In genomic region chr1:98048234-98048633, GRCh38 we compare ENCODE assay signal across 8 cellular contexts.
A peak's percentile ranks its signal among the peaks of the same experiment; 100 is the strongest.
DNase-seq lines count a peak whose midpoint lies in the region; ATAC-seq, FAIRE-seq and TF ChIP-seq lines count a peak whose summit lies in the region.

No MANE protein-coding gene starts in this region.

- dilution Hi-C loops in keratinocyte (cut with MboI; ENCODE audit: extremely low pct_ligation_motif_present, low sequenced_read_pairs), result no loop called here

- no peaks in the 10 kb centered on the region for H3K9me1 ChIP-seq in keratinocyte (ENCODE audit: control insufficient read depth, extremely low read depth, insufficient read depth, low read length)

- H3K4me3 ChIP-seq in A549 (no peak overlapping the region), cardiac fibroblast (replicated peaks in 1 of 2; ENCODE audit: low read depth in 2 of 2, low read length in 2 of 2) (peak overlapping the region; percentile 42 to 49), keratinocyte (ENCODE audit: control insufficient read depth in 2 of 3, extremely low read depth in 1 of 3, insufficient read depth in 2 of 3, low read depth in 1 of 3, low read length in 3 of 3) (peak overlapping the region in 2 of 3 experiments; percentile 46 to 50)

- FAIRE-seq in A549 (lab: Jason Lieb, UNC) (no peak), keratinocyte (lab: Jason Lieb, UNC) (peak; percentile 79)

- H3K4me2 ChIP-seq in A549 (peak overlapping the region; percentile 69), keratinocyte (ENCODE audit: control insufficient read depth, extremely low read depth, insufficient read depth, low read depth, low read length) (peak overlapping the region; percentile 83)

- TF ChIP-seq EP300 in A549 (IDR thresholded peaks at IDR 0.05), result no peak

- POLR2A ChIA-PET in A549 (lab: Yijun Ruan, JAX), result interaction anchor here (0.8 kb wide), 1 partner anchor 17 kb away, joined by 3 read pairs; no protein-coding TSS in a partner anchor

- TF ChIP-seq RAD21 in A549 (conservative IDR thresholded peaks at IDR 0.05 in 1 of 2, IDR thresholded peaks at IDR 0.05 in 1 of 2), result 0 out of 5 replicates have a peak, but pooled peaks of 1 of the 2 experiments have one; percentile 11

- H3K36me3 ChIP-seq in keratinocyte (ENCODE audit: control insufficient read depth in 2 of 2, extremely low read depth in 1 of 2, insufficient read depth in 2 of 2, low read length in 2 of 2), result no peaks in the 10 kb centered on the region

- H3K9ac ChIP-seq in keratinocyte (ENCODE audit: control insufficient read depth, extremely low read depth, insufficient read depth, low read length), result no peak overlapping the region

- no peak for TF ChIP-seq CTCF in A549 (IDR thresholded peaks at IDR 0.05)
- no peak for TF ChIP-seq CTCF in VCaP (conservative IDR thresholded peaks at IDR 0.05)
- no peak for TF ChIP-seq CTCF in cardiac fibroblast (IDR thresholded peaks at IDR 0.05; ENCODE audit: low read depth, low read length)
- TF ChIP-seq CTCF in keratinocyte (optimal IDR thresholded peaks at IDR 0.05 in 1 of 3, IDR thresholded peaks at IDR 0.05 in 1 of 3, conservative IDR thresholded peaks at IDR 0.05 in 1 of 3; ENCODE audit: extremely low read depth in 1 of 3, insufficient read depth in 2 of 3, low read length in 3 of 3), result peak in 2 of 3 experiments; percentile 12 to 16

- TF ChIP-seq POLR2A in A549 (IDR thresholded peaks at IDR 0.05; ENCODE audit: low read length), result no peak

- H4K20me1 ChIP-seq in keratinocyte (ENCODE audit: control insufficient read depth, extremely low read depth, insufficient read depth, low read length), result no peaks in the 10 kb centered on the region

- peaks cover 35% of the 10 kb centered on the region for H3K27me3 ChIP-seq in keratinocyte (ENCODE audit: control insufficient read depth, extremely low read depth, insufficient read depth, low read length)

- H2AFZ ChIP-seq in keratinocyte (ENCODE audit: control insufficient read depth, low read length), result no peak overlapping the region

- ATAC-seq in A549, result peak; percentile 13 to 39; a peak in 1 of 6 replicates

- peak; percentile 26 to 58 for DNase-seq in A549 (ENCODE audit: low read depth in 1 of 2, low spot score in 1 of 2)
- peak; percentile 16 for DNase-seq in GM19238 (ENCODE audit: insufficient read length, low spot score)
- DNase-seq in M059J (ENCODE audit: low read depth), result peak; percentile 87
- peak; percentile 90 to 92 for DNase-seq in cardiac fibroblast (ENCODE audit: low read depth in 2 of 2)
- no peak for DNase-seq in keratinocyte (ENCODE audit: low read depth, low spot score)
- DNase-seq in stimulated activated CD4-positive, alpha-beta T cell treated with anti-CD3 and anti-CD28 coated beads, Interleukin-15, amount 100 ng/mL, for 1 hour (ENCODE audit: low read depth in 1 of 2, low spot score in 1 of 2), result peak; percentile 17 to 44
- DNase-seq in cerebellum (ENCODE audit: low spot score), result no peak

- CTCF ChIA-PET in A549 (lab: Yijun Ruan, JAX), result interaction anchor here (0.6 to 4.4 kb wide), 3 partner anchors 29 to 420 kb away, joined by 3 to 16 read pairs (median 4); no protein-coding TSS in a partner anchor

- WGBS in A549 (ENCODE audit: missing lambda C conversion rate), result 8% methylated on average over 14 of the region's 15 CpGs

- H3K79me2 ChIP-seq in keratinocyte (ENCODE audit: control insufficient read depth, insufficient read depth, low read length), result no peaks in the 10 kb centered on the region

- H3K27ac ChIP-seq in A549 (no peak overlapping the region), VCaP (peak overlapping the region; percentile 42; the same call in 1 of the 2 replicates), keratinocyte (ENCODE audit: control insufficient read depth, insufficient read depth, low read length) (no peak overlapping the region)

- H3K9me3 ChIP-seq in A549, result no peaks in the 10 kb centered on the region
- no peaks in the 10 kb centered on the region for H3K9me3 ChIP-seq in keratinocyte (ENCODE audit: control insufficient read depth, low read depth, low read length)

- H3K4me1 ChIP-seq in A549 (peaks cover 19% of the 10 kb centered on the region; the same call in 2 of the 3 replicates), keratinocyte (ENCODE audit: control insufficient read depth, extremely low read depth, insufficient read depth, low read length) (peaks cover 9% of the 10 kb centered on the region)

TF ChIP-seq in A549, 52 proteins besides CTCF, POLR2A, EP300 and RAD21:
- TF ChIP-seq HDAC2 (IDR thresholded peaks at IDR 0.05) (no peak), RNF2 (IDR thresholded peaks at IDR 0.05; ENCODE audit: borderline replicate concordance, low read depth) (no peak), CHD4 (IDR thresholded peaks at IDR 0.05; ENCODE audit: borderline replicate concordance) (no peak), EHMT2 (IDR thresholded peaks at IDR 0.05; ENCODE audit: low read depth) (0 out of 2 replicates have a peak, but pooled peaks have one; percentile 47), BHLHE40 (IDR thresholded peaks at IDR 0.05; ENCODE audit: low read depth, low read length) (no peak), RFX5 (IDR thresholded peaks at IDR 0.05) (no peak), ESRRA (IDR thresholded peaks at IDR 0.05; ENCODE audit: borderline replicate concordance, low read length) (no peak), MAZ (IDR thresholded peaks at IDR 0.05; ENCODE audit: borderline replicate concordance, low read depth, low read length) (no peak), POLR2AphosphoS2 (conservative IDR thresholded peaks at IDR 0.05; ENCODE audit: low read length) (no peak), HMGXB4 (CRISPR knock-in tag; IDR thresholded peaks at IDR 0.05; ENCODE audit: borderline replicate concordance) (no peak), REST (IDR thresholded peaks at IDR 0.05) (peak; percentile 94), MYC (IDR thresholded peaks at IDR 0.05; ENCODE audit: borderline replicate concordance, low read length) (no peak), ZSCAN20 (CRISPR knock-in tag; IDR thresholded peaks at IDR 0.05) (no peak), RCOR1 (IDR thresholded peaks at IDR 0.05; ENCODE audit: low read depth, low read length) (no peak), NR3C1 (IDR thresholded peaks at IDR 0.05) (no peak)

Comparison
In these comparisons a context has a peak if more than half of its experiments do, and no peak if none do; other contexts are left out.
1. DNase-seq: peak in A549 (2 of 2), GM19238 (single experiment), M059J (single experiment), cardiac fibroblast (2 of 2) and stimulated activated CD4-positive, alpha-beta T cell treated with anti-CD3 and anti-CD28 coated beads, Interleukin-15, amount 100 ng/mL, for 1 hour (2 of 2); none in keratinocyte (single experiment) and cerebellum (single experiment).
2. CTCF ChIP-seq: peak in keratinocyte (2 of 3); none in A549 (single experiment), VCaP (single experiment) and cardiac fibroblast (single experiment).